In genomic region chr12:60724475-60724874, GRCh38 we compare ENCODE assay signal across 18 cellular contexts.
DNase-seq lines count a peak whose midpoint lies in the region; ATAC-seq and TF ChIP-seq lines count a peak whose summit lies in the region.
"Had no signal": no experiment of that assay in that cellular context is flagged by ENCODE, and none has a peak within 500 bp of the region (broad histone marks: within the 10 kb centered on the region; RNA-seq: fewer than 3 reads in every experiment).

No MANE protein-coding gene starts in this region.

- DNase-seq in GM12865 (ENCODE audit: low read depth) (peak; percentile 6), MM.1S (no peak), NCI-H69 (lab: John Stamatoyannopoulos, UW) (no peak)
- no peak for DNase-seq in activated T-helper 2 cell treated with anti-CD3 and anti-CD28 coated beads, Interferon-gamma antibody, Interleukin-2, Interleukin-4, amounts not matched to agents 10 μg/mL and 5 μg/mL and 100 μg/mL, durations not matched to agents 14 hours and 24 hours and 36 hours (ENCODE audit: low spot score)
- DNase-seq: AML-193; Caco-2; Calu3; CD4-positive, alpha-beta T cell; CD8-positive, alpha-beta T cell; DMS79 treated with DMSO at 0.1 percent for 48 hours; GF-D8 had no signal

- H4K20me1 ChIP-seq in MM.1S (ENCODE audit: insufficient read depth, low read length) (no peaks in the 10 kb centered on the region), OCI-LY3 (ENCODE audit: insufficient read depth, low read length) (no peaks in the 10 kb centered on the region)
- H4K20me1 ChIP-seq: BLaER1 treated with 17β-estradiol and CSF1 and Interleukin-3, amounts not matched to agents 10 nM and 100 nM had no signal

- peaks cover 20% of the 10 kb centered on the region for H3K9me3 Mint-ChIP-seq in activated T-helper 2 cell treated with anti-CD3 and anti-CD28 coated beads, Interferon-gamma antibody, Interleukin-2, Interleukin-4, amounts not matched to agents 10 μg/mL and 5 μg/mL and 100 μg/mL, durations not matched to agents 14 hours and 24 hours and 36 hours

- no peaks in the 10 kb centered on the region for H3K9me2 ChIP-seq in MM.1S (replicated peaks; ENCODE audit: insufficient read depth, low read length)

- H3K79me2 ChIP-seq in MM.1S (ENCODE audit: low read length) (no peaks in the 10 kb centered on the region), OCI-LY3 (ENCODE audit: low read length) (no peaks in the 10 kb centered on the region)

- H3K4me3 ChIP-seq in GM12865 (ENCODE audit: low read depth, low read length) (no peak overlapping the region), MM.1S (ENCODE audit: low read length) (no peak overlapping the region), OCI-LY3 (ENCODE audit: low read length) (no peak overlapping the region; the same call in 1 of the 2 replicates)
- H3K4me3 ChIP-seq: A549; BLaER1 treated with 17β-estradiol and CSF1 and Interleukin-3, amounts not matched to agents 10 nM and 100 nM had no signal

- no peaks in the 10 kb centered on the region for H3K36me3 Mint-ChIP-seq in activated T-helper 2 cell treated with anti-CD3 and anti-CD28 coated beads, Interferon-gamma antibody, Interleukin-2, Interleukin-4, amounts not matched to agents 10 μg/mL and 5 μg/mL and 100 μg/mL, durations not matched to agents 14 hours and 24 hours and 36 hours (ENCODE audit: low read depth)
- H3K36me3 Mint-ChIP-seq: CD8-positive, alpha-beta T cell had no signal

- H3K4me2 ChIP-seq in MM.1S (ENCODE audit: low read depth, low read length) (peak overlapping the region; percentile 28; the same call in 1 of the 2 replicates), OCI-LY3 (ENCODE audit: low read length) (peak overlapping the region; percentile 49)
- H3K4me2 ChIP-seq: A549; BLaER1 treated with 17β-estradiol and CSF1 and Interleukin-3, amounts not matched to agents 10 nM and 100 nM had no signal

- H3K36me3 ChIP-seq in MM.1S (replicated peaks; ENCODE audit: insufficient read depth, low read length), result no peaks in the 10 kb centered on the region
- no peaks in the 10 kb centered on the region for H3K36me3 ChIP-seq in OCI-LY3 (replicated peaks; ENCODE audit: low read depth, low read length)
- H3K36me3 ChIP-seq: BLaER1 treated with 17β-estradiol and CSF1 and Interleukin-3, amounts not matched to agents 10 nM and 100 nM had no signal

- H3K4me3 Mint-ChIP-seq in activated T-helper 2 cell treated with anti-CD3 and anti-CD28 coated beads, Interferon-gamma antibody, Interleukin-2, Interleukin-4, amounts not matched to agents 10 μg/mL and 5 μg/mL and 100 μg/mL, durations not matched to agents 14 hours and 24 hours and 36 hours (ENCODE audit: low read depth), result no peak overlapping the region
- H3K4me3 Mint-ChIP-seq: B cell; CD4-positive, alpha-beta T cell; CD8-positive, alpha-beta T cell had no signal

- no peaks in the 10 kb centered on the region for H3K27me3 ChIP-seq in MM.1S (replicated peaks; ENCODE audit: insufficient read depth, low read length)
- H3K27me3 ChIP-seq in OCI-LY3 (ENCODE audit: low read depth, low read length), result no peaks in the 10 kb centered on the region
- H3K27me3 ChIP-seq: BLaER1 treated with 17β-estradiol and CSF1 and Interleukin-3, amounts not matched to agents 10 nM and 100 nM had no signal

- ATAC-seq in GM19397 (IDR thresholded peaks at IDR 0.05; ENCODE audit: unreplicated experiment), result no peak
- ATAC-seq: A549; CD8-positive, alpha-beta T cell had no signal

- H3K4me1 Mint-ChIP-seq in activated T-helper 2 cell treated with anti-CD3 and anti-CD28 coated beads, Interferon-gamma antibody, Interleukin-2, Interleukin-4, amounts not matched to agents 10 μg/mL and 5 μg/mL and 100 μg/mL, durations not matched to agents 14 hours and 24 hours and 36 hours (ENCODE audit: low read depth), result no peaks in the 10 kb centered on the region
- H3K4me1 Mint-ChIP-seq: B cell had no signal

- no peaks in the 10 kb centered on the region for H3K9me3 ChIP-seq in MM.1S (replicated peaks; ENCODE audit: insufficient read depth, low read length)
- H3K9me3 ChIP-seq in OCI-LY3 (ENCODE audit: insufficient read depth, low read length), result no peaks in the 10 kb centered on the region
- H3K9me3 ChIP-seq: BLaER1 treated with 17β-estradiol and CSF1 and Interleukin-3, amounts not matched to agents 10 nM and 100 nM; Caco-2 had no signal

- H3K4me1 ChIP-seq in MM.1S (ENCODE audit: low read length), result peaks cover 9% of the 10 kb centered on the region
- H3K4me1 ChIP-seq in OCI-LY3 (ENCODE audit: low read length), result peaks cover 8% of the 10 kb centered on the region
- H3K4me1 ChIP-seq: A549; BLaER1 treated with 17β-estradiol and CSF1 and Interleukin-3, amounts not matched to agents 10 nM and 100 nM; Caco-2 had no signal

- H3K27ac ChIP-seq in MM.1S (ENCODE audit: low read length), result no peak overlapping the region
- H3K27ac ChIP-seq in OCI-LY3 (ENCODE audit: low read length), result no peak overlapping the region
- H3K27ac ChIP-seq: 22Rv1; A549; BLaER1 treated with 17β-estradiol and CSF1 and Interleukin-3, amounts not matched to agents 10 nM and 100 nM; C4-2B had no signal

- no peak overlapping the region for H3K27ac Mint-ChIP-seq in activated T-helper 2 cell treated with anti-CD3 and anti-CD28 coated beads, Interferon-gamma antibody, Interleukin-2, Interleukin-4, amounts not matched to agents 10 μg/mL and 5 μg/mL and 100 μg/mL, durations not matched to agents 14 hours and 24 hours and 36 hours
- H3K27ac Mint-ChIP-seq: B cell; CD4-positive, alpha-beta T cell; CD8-positive, alpha-beta T cell had no signal

- H3K27me3 Mint-ChIP-seq in activated T-helper 2 cell treated with anti-CD3 and anti-CD28 coated beads, Interferon-gamma antibody, Interleukin-2, Interleukin-4, amounts not matched to agents 10 μg/mL and 5 μg/mL and 100 μg/mL, durations not matched to agents 14 hours and 24 hours and 36 hours (ENCODE audit: low read depth), result no peaks in the 10 kb centered on the region
- H3K27me3 Mint-ChIP-seq: B cell; CD4-positive, alpha-beta T cell had no signal

- H3F3A ChIP-seq in MM.1S (ENCODE audit: insufficient read depth, low read length), result no peaks in the 10 kb centered on the region

- no peak overlapping the region for H3K9ac ChIP-seq in MM.1S (ENCODE audit: low read length)
- no peak overlapping the region for H3K9ac ChIP-seq in OCI-LY3 (ENCODE audit: low read length)
- H3K9ac ChIP-seq: BLaER1 treated with 17β-estradiol and CSF1 and Interleukin-3, amounts not matched to agents 10 nM and 100 nM had no signal

- intact Hi-C loops in activated T-helper 2 cell treated with anti-CD3 and anti-CD28 coated beads, Interferon-gamma antibody, Interleukin-2, Interleukin-4, amounts not matched to agents 10 μg/mL and 5 μg/mL and 100 μg/mL, durations not matched to agents 14 hours and 24 hours and 36 hours (cut with micrococcal nuclease), result no loop called here

- H2AFZ ChIP-seq in MM.1S (ENCODE audit: low read length) (no peak overlapping the region), OCI-LY3 (ENCODE audit: low read depth, low read length) (no peak overlapping the region)

- no peak for TF ChIP-seq CTCF in GM12865 (IDR thresholded peaks at IDR 0.05; ENCODE audit: insufficient read depth, low read depth, low read length, missing control alignments)
- TF ChIP-seq CTCF in MM.1S (IDR thresholded peaks at IDR 0.05; ENCODE audit: low read length), result no peak
- TF ChIP-seq CTCF in OCI-LY3 (IDR thresholded peaks at IDR 0.05; ENCODE audit: low read depth, low read length), result no peak
